1 cellular context compared by ENCODE assay signal in the genomic region with DNA sequence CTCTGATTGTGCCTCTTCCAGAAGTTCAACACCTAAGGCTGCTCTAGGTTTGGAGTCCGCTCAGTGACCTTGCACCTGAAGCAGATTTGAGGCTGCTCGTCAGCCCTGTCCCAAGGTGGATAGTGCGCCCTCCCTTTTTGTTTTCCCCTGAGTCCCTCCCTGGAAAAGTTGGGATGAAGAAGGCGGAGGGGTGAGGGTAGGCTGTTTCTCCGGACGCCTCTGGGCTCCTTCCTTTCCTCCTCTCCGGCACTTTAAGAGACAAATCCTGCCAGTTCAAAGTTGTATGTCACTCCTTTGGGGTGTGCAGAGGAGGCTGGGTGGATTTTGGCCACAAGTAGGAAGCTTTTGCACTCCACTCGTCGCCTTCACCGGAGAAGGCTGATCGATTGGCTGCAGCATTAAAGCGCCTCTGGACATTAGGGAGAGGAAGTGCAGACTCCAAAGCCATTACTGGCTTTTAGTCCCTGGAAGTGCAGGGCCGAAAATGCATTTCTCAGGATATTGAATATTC.
TF ChIP-seq lines count a peak whose summit lies in the region.

No MANE protein-coding gene starts in this region.

TF ChIP-seq in HepG2, 621 proteins besides CTCF, POLR2A, EP300 and RAD21 (continued from another document):
- TF ChIP-seq, protein P1, sequence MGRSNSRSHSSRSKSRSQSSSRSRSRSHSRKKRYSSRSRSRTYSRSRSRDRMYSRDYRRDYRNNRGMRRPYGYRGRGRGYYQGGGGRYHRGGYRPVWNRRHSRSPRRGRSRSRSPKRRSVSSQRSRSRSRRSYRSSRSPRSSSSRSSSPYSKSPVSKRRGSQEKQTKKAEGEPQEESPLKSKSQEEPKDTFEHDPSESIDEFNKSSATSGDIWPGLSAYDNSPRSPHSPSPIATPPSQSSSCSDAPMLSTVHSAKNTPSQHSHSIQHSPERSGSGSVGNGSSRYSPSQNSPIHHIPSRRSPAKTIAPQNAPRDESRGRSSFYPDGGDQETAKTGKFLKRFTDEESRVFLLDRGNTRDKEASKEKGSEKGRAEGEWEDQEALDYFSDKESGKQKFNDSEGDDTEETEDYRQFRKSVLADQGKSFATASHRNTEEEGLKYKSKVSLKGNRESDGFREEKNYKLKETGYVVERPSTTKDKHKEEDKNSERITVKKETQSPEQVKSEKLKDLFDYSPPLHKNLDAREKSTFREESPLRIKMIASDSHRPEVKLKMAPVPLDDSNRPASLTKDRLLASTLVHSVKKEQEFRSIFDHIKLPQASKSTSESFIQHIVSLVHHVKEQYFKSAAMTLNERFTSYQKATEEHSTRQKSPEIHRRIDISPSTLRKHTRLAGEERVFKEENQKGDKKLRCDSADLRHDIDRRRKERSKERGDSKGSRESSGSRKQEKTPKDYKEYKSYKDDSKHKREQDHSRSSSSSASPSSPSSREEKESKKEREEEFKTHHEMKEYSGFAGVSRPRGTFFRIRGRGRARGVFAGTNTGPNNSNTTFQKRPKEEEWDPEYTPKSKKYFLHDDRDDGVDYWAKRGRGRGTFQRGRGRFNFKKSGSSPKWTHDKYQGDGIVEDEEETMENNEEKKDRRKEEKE (IDR thresholded peaks at IDR 0.05) = no peak
- TF ChIP-seq, protein P2, sequence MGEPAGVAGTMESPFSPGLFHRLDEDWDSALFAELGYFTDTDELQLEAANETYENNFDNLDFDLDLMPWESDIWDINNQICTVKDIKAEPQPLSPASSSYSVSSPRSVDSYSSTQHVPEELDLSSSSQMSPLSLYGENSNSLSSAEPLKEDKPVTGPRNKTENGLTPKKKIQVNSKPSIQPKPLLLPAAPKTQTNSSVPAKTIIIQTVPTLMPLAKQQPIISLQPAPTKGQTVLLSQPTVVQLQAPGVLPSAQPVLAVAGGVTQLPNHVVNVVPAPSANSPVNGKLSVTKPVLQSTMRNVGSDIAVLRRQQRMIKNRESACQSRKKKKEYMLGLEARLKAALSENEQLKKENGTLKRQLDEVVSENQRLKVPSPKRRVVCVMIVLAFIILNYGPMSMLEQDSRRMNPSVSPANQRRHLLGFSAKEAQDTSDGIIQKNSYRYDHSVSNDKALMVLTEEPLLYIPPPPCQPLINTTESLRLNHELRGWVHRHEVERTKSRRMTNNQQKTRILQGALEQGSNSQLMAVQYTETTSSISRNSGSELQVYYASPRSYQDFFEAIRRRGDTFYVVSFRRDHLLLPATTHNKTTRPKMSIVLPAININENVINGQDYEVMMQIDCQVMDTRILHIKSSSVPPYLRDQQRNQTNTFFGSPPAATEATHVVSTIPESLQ (CRISPR knock-in tag; conservative IDR thresholded peaks at IDR 0.05) = no peak
- TF ChIP-seq YEATS4 (CRISPR knock-in tag; IDR thresholded peaks at IDR 0.05; ENCODE audit: borderline replicate concordance) (no peak), XBP1 (CRISPR knock-in tag; IDR thresholded peaks at IDR 0.05) (no peak), ONECUT2 (CRISPR knock-in tag; IDR thresholded peaks at IDR 0.05) (no peak)
- TF ChIP-seq, protein P3, sequence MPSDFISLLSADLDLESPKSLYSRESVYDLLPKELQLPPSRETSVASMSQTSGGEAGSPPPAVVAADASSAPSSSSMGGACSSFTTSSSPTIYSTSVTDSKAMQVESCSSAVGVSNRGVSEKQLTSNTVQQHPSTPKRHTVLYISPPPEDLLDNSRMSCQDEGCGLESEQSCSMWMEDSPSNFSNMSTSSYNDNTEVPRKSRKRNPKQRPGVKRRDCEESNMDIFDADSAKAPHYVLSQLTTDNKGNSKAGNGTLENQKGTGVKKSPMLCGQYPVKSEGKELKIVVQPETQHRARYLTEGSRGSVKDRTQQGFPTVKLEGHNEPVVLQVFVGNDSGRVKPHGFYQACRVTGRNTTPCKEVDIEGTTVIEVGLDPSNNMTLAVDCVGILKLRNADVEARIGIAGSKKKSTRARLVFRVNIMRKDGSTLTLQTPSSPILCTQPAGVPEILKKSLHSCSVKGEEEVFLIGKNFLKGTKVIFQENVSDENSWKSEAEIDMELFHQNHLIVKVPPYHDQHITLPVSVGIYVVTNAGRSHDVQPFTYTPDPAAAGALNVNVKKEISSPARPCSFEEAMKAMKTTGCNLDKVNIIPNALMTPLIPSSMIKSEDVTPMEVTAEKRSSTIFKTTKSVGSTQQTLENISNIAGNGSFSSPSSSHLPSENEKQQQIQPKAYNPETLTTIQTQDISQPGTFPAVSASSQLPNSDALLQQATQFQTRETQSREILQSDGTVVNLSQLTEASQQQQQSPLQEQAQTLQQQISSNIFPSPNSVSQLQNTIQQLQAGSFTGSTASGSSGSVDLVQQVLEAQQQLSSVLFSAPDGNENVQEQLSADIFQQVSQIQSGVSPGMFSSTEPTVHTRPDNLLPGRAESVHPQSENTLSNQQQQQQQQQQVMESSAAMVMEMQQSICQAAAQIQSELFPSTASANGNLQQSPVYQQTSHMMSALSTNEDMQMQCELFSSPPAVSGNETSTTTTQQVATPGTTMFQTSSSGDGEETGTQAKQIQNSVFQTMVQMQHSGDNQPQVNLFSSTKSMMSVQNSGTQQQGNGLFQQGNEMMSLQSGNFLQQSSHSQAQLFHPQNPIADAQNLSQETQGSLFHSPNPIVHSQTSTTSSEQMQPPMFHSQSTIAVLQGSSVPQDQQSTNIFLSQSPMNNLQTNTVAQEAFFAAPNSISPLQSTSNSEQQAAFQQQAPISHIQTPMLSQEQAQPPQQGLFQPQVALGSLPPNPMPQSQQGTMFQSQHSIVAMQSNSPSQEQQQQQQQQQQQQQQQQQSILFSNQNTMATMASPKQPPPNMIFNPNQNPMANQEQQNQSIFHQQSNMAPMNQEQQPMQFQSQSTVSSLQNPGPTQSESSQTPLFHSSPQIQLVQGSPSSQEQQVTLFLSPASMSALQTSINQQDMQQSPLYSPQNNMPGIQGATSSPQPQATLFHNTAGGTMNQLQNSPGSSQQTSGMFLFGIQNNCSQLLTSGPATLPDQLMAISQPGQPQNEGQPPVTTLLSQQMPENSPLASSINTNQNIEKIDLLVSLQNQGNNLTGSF (CRISPR knock-in tag; IDR thresholded peaks at IDR 0.05) = no peak
